ENCODE assay signal across 27 cellular contexts in genomic region chr11:96385187-96385586, GRCh38.
"Had no signal": no experiment of that assay in that cellular context is flagged by ENCODE, and none has a peak within 500 bp of the region (broad histone marks: within the 10 kb centered on the region; RNA-seq: fewer than 3 reads in every experiment).

No MANE protein-coding gene starts in this region.

- H3K27me3 Mint-ChIP-seq: activated B cell treated with CpG ODN at 0.5 μM for 24 hours; activated CD4-positive, alpha-beta T cell treated with anti-CD3 and anti-CD28 coated beads, Interleukin-2, amount 10 ng/mL, durations not matched to agents 24 days and 14 days; activated naive CD4-positive, alpha-beta T cell treated with anti-CD3 and anti-CD28 coated beads, Interleukin-2, amount 10 ng/mL, durations not matched to agents 7 days and 5 days had no signal

- H3K9me3 Mint-ChIP-seq: activated B cell treated with CpG ODN at 0.5 μM for 24 hours; activated CD4-positive, alpha-beta T cell treated with anti-CD3 and anti-CD28 coated beads, Interleukin-2, amount 10 ng/mL, durations not matched to agents 24 days and 14 days; activated naive CD4-positive, alpha-beta T cell treated with anti-CD3 and anti-CD28 coated beads, Interleukin-2, amount 10 ng/mL, durations not matched to agents 7 days and 5 days; T-helper 1 cell treated with Interleukin-12 subunit alpha and Interleukin-12 subunit beta and Interleukin-4 antibody, amounts not matched to agents 30 μg/mL and 1 μg/mL, for 36 hours had no signal

- H3K4me3 ChIP-seq: cardiac muscle cell, SK-N-MC had no signal

- H3K4me3 Mint-ChIP-seq: activated B cell treated with CpG ODN at 0.5 μM for 24 hours had no signal

- H3K27me3 ChIP-seq: brain microvascular endothelial cell, cardiac muscle cell had no signal

- ATAC-seq: Panc1, Right ventricle myocardium inferior had no signal

- H3K27ac ChIP-seq: brain microvascular endothelial cell, cardiac muscle cell, SK-N-MC had no signal

- H3K27ac Mint-ChIP-seq: activated B cell treated with CpG ODN at 0.5 μM for 24 hours had no signal

- DNase-seq: activated B cell treated with CpG ODN at 0.5 μM for 24 hours; activated CD4-positive, alpha-beta T cell treated with anti-CD3 and anti-CD28 coated beads for 1 hour; activated CD4-positive, alpha-beta T cell treated with anti-CD3 and anti-CD28 coated beads, Interleukin-2, amount 10 ng/mL, durations not matched to agents 24 days and 14 days; activated CD4-positive, alpha-beta T cell treated with anti-CD3 and anti-CD28 coated beads, Interleukin-2, amount 50 U/mL, for 48 hours; activated effector memory CD4-positive, alpha-beta T cell treated with Interleukin-2 at 50 U/mL for 16 hours; activated naive CD4-positive, alpha-beta T cell treated with anti-CD3 and anti-CD28 coated beads, Interleukin-2, amount 10 ng/mL, durations not matched to agents 7 days and 5 days; activated T-cell treated with anti-CD3 and anti-CD28 coated beads for 4 hours; amygdala; brain microvascular endothelial cell; KG1; MV-4-11; NCI-H1092 treated with DMSO at 0.1 percent for 48 hours; NCI-H1436; NCI-H1694 treated with DMSO at 0.1 percent for 48 hours; NCI-H2029 treated with DMSO at 0.1 percent for 48 hours; NCI-H510A treated with DMSO at 0.1 percent for 48 hours; NCI-H69; NK-92 treated with Interleukin-12 subunit alpha and Interleukin-12 subunit beta, amount 100 ng/mL, for 24 hours; OCI-M1; RPMI8226; SW 1271; T1000 had no signal
